1 cellular context compared by ENCODE assay signal in genomic region chr6:31665501-31666336, GRCh38.
TF ChIP-seq lines count a peak whose summit lies in the region.

TSS of gene CSNK2B (plus strand) at chr6:31666080. CDS start at chr6:31666832, 752 bp downstream.

TF ChIP-seq in WTC11, 78 proteins besides CTCF, POLR2A, EP300 and RAD21 (continued from another document and continues in another):
- TF ChIP-seq, protein P1, sequence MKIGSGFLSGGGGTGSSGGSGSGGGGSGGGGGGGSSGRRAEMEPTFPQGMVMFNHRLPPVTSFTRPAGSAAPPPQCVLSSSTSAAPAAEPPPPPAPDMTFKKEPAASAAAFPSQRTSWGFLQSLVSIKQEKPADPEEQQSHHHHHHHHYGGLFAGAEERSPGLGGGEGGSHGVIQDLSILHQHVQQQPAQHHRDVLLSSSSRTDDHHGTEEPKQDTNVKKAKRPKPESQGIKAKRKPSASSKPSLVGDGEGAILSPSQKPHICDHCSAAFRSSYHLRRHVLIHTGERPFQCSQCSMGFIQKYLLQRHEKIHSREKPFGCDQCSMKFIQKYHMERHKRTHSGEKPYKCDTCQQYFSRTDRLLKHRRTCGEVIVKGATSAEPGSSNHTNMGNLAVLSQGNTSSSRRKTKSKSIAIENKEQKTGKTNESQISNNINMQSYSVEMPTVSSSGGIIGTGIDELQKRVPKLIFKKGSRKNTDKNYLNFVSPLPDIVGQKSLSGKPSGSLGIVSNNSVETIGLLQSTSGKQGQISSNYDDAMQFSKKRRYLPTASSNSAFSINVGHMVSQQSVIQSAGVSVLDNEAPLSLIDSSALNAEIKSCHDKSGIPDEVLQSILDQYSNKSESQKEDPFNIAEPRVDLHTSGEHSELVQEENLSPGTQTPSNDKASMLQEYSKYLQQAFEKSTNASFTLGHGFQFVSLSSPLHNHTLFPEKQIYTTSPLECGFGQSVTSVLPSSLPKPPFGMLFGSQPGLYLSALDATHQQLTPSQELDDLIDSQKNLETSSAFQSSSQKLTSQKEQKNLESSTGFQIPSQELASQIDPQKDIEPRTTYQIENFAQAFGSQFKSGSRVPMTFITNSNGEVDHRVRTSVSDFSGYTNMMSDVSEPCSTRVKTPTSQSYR (CRISPR knock-in tag; IDR thresholded peaks at IDR 0.05), result no peak
- TF ChIP-seq SMAD3 (CRISPR knock-in tag; IDR thresholded peaks at IDR 0.05; ENCODE audit: borderline replicate concordance) (peak; percentile 71; the same call in 1 of the 2 replicates), JAZF1 (CRISPR knock-in tag; IDR thresholded peaks at IDR 0.05) (no peak), NR2C2 (CRISPR knock-in tag; IDR thresholded peaks at IDR 0.05) (peak; percentile 75), IRF2 (CRISPR knock-in tag; IDR thresholded peaks at IDR 0.05; ENCODE audit: borderline replicate concordance, low read depth) (no peak), CREB1 (CRISPR knock-in tag; IDR thresholded peaks at IDR 0.05) (no peak), ATF2 (CRISPR knock-in tag; IDR thresholded peaks at IDR 0.05; ENCODE audit: borderline replicate concordance, low read depth) (no peak), RELA (CRISPR knock-in tag; IDR thresholded peaks at IDR 0.05; ENCODE audit: borderline replicate concordance) (no peak), FOXP1 (CRISPR knock-in tag; IDR thresholded peaks at IDR 0.05; ENCODE audit: borderline replicate concordance) (no peak), ZNF671 (CRISPR knock-in tag; IDR thresholded peaks at IDR 0.05) (no peak), ESRRA (CRISPR knock-in tag; IDR thresholded peaks at IDR 0.05; ENCODE audit: borderline replicate concordance) (no peak), AFF4 (CRISPR knock-in tag; IDR thresholded peaks at IDR 0.05; ENCODE audit: borderline replicate concordance) (no peak), ZNF425 (CRISPR knock-in tag; conservative IDR thresholded peaks at IDR 0.05) (no peak), FOXJ3 (CRISPR knock-in tag; IDR thresholded peaks at IDR 0.05; ENCODE audit: borderline replicate concordance) (no peak), ZNF232 (CRISPR knock-in tag; IDR thresholded peaks at IDR 0.05) (0 out of 2 replicates have a peak, but pooled peaks have one; percentile 34), ATF3 (CRISPR knock-in tag; conservative IDR thresholded peaks at IDR 0.05) (no peak), ZNF138 (CRISPR knock-in tag; conservative IDR thresholded peaks at IDR 0.05) (no peak), KAT7 (CRISPR knock-in tag; IDR thresholded peaks at IDR 0.05; ENCODE audit: borderline replicate concordance) (no peak; the same call in 1 of the 2 replicates), JUN (CRISPR knock-in tag; IDR thresholded peaks at IDR 0.05) (peak; percentile 14; the same call in 1 of the 2 replicates), MYBL2 (CRISPR knock-in tag; IDR thresholded peaks at IDR 0.05) (no peak), GRHL2 (CRISPR knock-in tag; IDR thresholded peaks at IDR 0.05; ENCODE audit: insufficient replicate concordance, severe bottlenecking) (no peak), ETV6 (CRISPR knock-in tag; IDR thresholded peaks at IDR 0.05) (0 out of 2 replicates have a peak, but pooled peaks have one; percentile 29), ZNF219 (CRISPR knock-in tag; IDR thresholded peaks at IDR 0.05; ENCODE audit: borderline replicate concordance) (no peak), NFE2L1 (CRISPR knock-in tag; IDR thresholded peaks at IDR 0.05) (no peak)
- TF ChIP-seq, protein P2, sequence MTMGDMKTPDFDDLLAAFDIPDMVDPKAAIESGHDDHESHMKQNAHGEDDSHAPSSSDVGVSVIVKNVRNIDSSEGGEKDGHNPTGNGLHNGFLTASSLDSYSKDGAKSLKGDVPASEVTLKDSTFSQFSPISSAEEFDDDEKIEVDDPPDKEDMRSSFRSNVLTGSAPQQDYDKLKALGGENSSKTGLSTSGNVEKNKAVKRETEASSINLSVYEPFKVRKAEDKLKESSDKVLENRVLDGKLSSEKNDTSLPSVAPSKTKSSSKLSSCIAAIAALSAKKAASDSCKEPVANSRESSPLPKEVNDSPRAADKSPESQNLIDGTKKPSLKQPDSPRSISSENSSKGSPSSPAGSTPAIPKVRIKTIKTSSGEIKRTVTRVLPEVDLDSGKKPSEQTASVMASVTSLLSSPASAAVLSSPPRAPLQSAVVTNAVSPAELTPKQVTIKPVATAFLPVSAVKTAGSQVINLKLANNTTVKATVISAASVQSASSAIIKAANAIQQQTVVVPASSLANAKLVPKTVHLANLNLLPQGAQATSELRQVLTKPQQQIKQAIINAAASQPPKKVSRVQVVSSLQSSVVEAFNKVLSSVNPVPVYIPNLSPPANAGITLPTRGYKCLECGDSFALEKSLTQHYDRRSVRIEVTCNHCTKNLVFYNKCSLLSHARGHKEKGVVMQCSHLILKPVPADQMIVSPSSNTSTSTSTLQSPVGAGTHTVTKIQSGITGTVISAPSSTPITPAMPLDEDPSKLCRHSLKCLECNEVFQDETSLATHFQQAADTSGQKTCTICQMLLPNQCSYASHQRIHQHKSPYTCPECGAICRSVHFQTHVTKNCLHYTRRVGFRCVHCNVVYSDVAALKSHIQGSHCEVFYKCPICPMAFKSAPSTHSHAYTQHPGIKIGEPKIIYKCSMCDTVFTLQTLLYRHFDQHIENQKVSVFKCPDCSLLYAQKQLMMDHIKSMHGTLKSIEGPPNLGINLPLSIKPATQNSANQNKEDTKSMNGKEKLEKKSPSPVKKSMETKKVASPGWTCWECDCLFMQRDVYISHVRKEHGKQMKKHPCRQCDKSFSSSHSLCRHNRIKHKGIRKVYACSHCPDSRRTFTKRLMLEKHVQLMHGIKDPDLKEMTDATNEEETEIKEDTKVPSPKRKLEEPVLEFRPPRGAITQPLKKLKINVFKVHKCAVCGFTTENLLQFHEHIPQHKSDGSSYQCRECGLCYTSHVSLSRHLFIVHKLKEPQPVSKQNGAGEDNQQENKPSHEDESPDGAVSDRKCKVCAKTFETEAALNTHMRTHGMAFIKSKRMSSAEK (CRISPR knock-in tag; IDR thresholded peaks at IDR 0.05; ENCODE audit: borderline replicate concordance), result no peak
- TF ChIP-seq, protein P3, sequence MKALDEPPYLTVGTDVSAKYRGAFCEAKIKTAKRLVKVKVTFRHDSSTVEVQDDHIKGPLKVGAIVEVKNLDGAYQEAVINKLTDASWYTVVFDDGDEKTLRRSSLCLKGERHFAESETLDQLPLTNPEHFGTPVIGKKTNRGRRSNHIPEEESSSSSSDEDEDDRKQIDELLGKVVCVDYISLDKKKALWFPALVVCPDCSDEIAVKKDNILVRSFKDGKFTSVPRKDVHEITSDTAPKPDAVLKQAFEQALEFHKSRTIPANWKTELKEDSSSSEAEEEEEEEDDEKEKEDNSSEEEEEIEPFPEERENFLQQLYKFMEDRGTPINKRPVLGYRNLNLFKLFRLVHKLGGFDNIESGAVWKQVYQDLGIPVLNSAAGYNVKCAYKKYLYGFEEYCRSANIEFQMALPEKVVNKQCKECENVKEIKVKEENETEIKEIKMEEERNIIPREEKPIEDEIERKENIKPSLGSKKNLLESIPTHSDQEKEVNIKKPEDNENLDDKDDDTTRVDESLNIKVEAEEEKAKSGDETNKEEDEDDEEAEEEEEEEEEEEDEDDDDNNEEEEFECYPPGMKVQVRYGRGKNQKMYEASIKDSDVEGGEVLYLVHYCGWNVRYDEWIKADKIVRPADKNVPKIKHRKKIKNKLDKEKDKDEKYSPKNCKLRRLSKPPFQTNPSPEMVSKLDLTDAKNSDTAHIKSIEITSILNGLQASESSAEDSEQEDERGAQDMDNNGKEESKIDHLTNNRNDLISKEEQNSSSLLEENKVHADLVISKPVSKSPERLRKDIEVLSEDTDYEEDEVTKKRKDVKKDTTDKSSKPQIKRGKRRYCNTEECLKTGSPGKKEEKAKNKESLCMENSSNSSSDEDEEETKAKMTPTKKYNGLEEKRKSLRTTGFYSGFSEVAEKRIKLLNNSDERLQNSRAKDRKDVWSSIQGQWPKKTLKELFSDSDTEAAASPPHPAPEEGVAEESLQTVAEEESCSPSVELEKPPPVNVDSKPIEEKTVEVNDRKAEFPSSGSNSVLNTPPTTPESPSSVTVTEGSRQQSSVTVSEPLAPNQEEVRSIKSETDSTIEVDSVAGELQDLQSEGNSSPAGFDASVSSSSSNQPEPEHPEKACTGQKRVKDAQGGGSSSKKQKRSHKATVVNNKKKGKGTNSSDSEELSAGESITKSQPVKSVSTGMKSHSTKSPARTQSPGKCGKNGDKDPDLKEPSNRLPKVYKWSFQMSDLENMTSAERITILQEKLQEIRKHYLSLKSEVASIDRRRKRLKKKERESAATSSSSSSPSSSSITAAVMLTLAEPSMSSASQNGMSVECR (CRISPR knock-in tag; IDR thresholded peaks at IDR 0.05; ENCODE audit: borderline replicate concordance), result no peak; the same call in 1 of the 2 replicates
- TF ChIP-seq, protein P4, sequence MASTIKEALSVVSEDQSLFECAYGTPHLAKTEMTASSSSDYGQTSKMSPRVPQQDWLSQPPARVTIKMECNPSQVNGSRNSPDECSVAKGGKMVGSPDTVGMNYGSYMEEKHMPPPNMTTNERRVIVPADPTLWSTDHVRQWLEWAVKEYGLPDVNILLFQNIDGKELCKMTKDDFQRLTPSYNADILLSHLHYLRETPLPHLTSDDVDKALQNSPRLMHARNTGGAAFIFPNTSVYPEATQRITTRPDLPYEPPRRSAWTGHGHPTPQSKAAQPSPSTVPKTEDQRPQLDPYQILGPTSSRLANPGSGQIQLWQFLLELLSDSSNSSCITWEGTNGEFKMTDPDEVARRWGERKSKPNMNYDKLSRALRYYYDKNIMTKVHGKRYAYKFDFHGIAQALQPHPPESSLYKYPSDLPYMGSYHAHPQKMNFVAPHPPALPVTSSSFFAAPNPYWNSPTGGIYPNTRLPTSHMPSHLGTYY (CRISPR knock-in tag; IDR thresholded peaks at IDR 0.05), result no peak
- TF ChIP-seq, protein P5, sequence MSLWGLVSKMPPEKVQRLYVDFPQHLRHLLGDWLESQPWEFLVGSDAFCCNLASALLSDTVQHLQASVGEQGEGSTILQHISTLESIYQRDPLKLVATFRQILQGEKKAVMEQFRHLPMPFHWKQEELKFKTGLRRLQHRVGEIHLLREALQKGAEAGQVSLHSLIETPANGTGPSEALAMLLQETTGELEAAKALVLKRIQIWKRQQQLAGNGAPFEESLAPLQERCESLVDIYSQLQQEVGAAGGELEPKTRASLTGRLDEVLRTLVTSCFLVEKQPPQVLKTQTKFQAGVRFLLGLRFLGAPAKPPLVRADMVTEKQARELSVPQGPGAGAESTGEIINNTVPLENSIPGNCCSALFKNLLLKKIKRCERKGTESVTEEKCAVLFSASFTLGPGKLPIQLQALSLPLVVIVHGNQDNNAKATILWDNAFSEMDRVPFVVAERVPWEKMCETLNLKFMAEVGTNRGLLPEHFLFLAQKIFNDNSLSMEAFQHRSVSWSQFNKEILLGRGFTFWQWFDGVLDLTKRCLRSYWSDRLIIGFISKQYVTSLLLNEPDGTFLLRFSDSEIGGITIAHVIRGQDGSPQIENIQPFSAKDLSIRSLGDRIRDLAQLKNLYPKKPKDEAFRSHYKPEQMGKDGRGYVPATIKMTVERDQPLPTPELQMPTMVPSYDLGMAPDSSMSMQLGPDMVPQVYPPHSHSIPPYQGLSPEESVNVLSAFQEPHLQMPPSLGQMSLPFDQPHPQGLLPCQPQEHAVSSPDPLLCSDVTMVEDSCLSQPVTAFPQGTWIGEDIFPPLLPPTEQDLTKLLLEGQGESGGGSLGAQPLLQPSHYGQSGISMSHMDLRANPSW (CRISPR knock-in tag; conservative IDR thresholded peaks at IDR 0.05; ENCODE audit: low read depth), result no peak
